In genomic region chr14:69037790-69038448, GRCh38 we compare ENCODE assay signal across 17 cellular contexts. TPM values are rescaled to one million over a fixed set of nuclear protein-coding genes. Genes with fewer than 3 reads are reported as not detected.
DNase-seq lines count a peak whose midpoint lies in the region; ATAC-seq, FAIRE-seq and TF ChIP-seq lines count a peak whose summit lies in the region.
"Had no signal": no experiment of that assay in that cellular context is flagged by ENCODE, and none has a peak within 500 bp of the region (broad histone marks: within the 10 kb centered on the region; RNA-seq: fewer than 3 reads in every experiment).

No MANE protein-coding gene starts in this region.

- no peaks in the 10 kb centered on the region for H3K79me2 ChIP-seq in HepG2 (ENCODE audit: insufficient read depth, low read length)

- no TSS peak for BruUV-seq in HepG2 (replicated peaks; lab: Mats Ljungman, UMichigan)

- no peak overlapping the region for H3K4me3 Mint-ChIP-seq in chondrocyte (ENCODE audit: unreplicated experiment)
- no peak overlapping the region for H3K4me3 Mint-ChIP-seq in activated T-cell treated with anti-CD3 and anti-CD28 coated beads, Interleukin-2, amount 50 U/mL, for 24 hours
- H3K4me3 Mint-ChIP-seq: activated naive CD4-positive, alpha-beta T cell treated with anti-CD3 and anti-CD28 coated beads, Interleukin-2, amount 10 ng/mL, durations not matched to agents 7 days and 5 days; CD4-positive, CD25-positive, alpha-beta regulatory T cell; IgD-negative memory B cell; type B pancreatic cell had no signal

- no peak for ATAC-seq in HepG2
- no peak for ATAC-seq in upper lobe of left lung (ENCODE audit: low FRiP score in 2 of 2)
- ATAC-seq: GM12878 had no signal

- 37% methylated on average over 7 of the region's 7 CpGs for WGBS in HepG2 (ENCODE audit: low lambda C conversion rate)
- 60 to 63% methylated on average over 5 to 7 of the region's 7 CpGs for WGBS in upper lobe of left lung, 2 donors

- H3K27me3 ChIP-seq in HepG2 (ENCODE audit: control insufficient read depth in 1 of 2, insufficient read depth in 2 of 2, low read length in 2 of 2), result peaks cover 0 to 24% of the 10 kb centered on the region in 2 experiments; a peak in 3 of 5 replicates
- H3K27me3 ChIP-seq in upper lobe of left lung, result no peaks in the 10 kb centered on the region

- no peaks in the 10 kb centered on the region for H4K20me1 ChIP-seq in HepG2 (ENCODE audit: insufficient read depth, low read length)

- H3K4me1 ChIP-seq in HepG2 (ENCODE audit: insufficient read depth, low read length) (peaks cover 20% of the 10 kb centered on the region; the same call in 1 of the 2 replicates), upper lobe of left lung (peaks cover 10 to 22% (median 15%) of the 10 kb centered on the region in 4 donors)

- H3K4me3 ChIP-seq in AG10803 (ENCODE audit: low read length), result no peak overlapping the region
- H3K4me3 ChIP-seq in HepG2 (replicated peaks in 1 of 3; ENCODE audit: insufficient read depth in 1 of 3, low read depth in 2 of 3, low read length in 3 of 3), result no peak overlapping the region
- no peak overlapping the region for H3K4me3 ChIP-seq in upper lobe of left lung
- H3K4me3 ChIP-seq: GM12878 had no signal

- H3K9ac ChIP-seq in HepG2 (ENCODE audit: insufficient read depth, low read depth, low read length), result no peak overlapping the region

- no peak overlapping the region for H3K4me2 ChIP-seq in HepG2 (ENCODE audit: low read depth, low read length)

- TF ChIP-seq EP300 in HepG2 (IDR thresholded peaks at IDR 0.05; ENCODE audit: low read depth in 2 of 2, low read length in 2 of 2), result no peak
- TF ChIP-seq EP300 in HepG2 (CRISPR knock-in tag; IDR thresholded peaks at IDR 0.05; ENCODE audit: borderline replicate concordance), result no peak
- TF ChIP-seq EP300 in upper lobe of left lung (IDR thresholded peaks at IDR 0.05), result no peak

- no peak for TF ChIP-seq POLR2A in HepG2 (IDR thresholded peaks at IDR 0.05; ENCODE audit: insufficient read depth in 1 of 2, low read depth in 2 of 2, low read length in 2 of 2)
- TF ChIP-seq POLR2A in upper lobe of left lung (IDR thresholded peaks at IDR 0.05), result no peak

- no peak overlapping the region for H2AFZ ChIP-seq in HepG2 (ENCODE audit: low read length)

- intact Hi-C loops in HepG2 (cut with micrococcal nuclease; ENCODE audit: unreplicated experiment), result no loop called here

- H3K9me3 Mint-ChIP-seq in chondrocyte (ENCODE audit: low read depth), result no peaks in the 10 kb centered on the region
- H3K9me3 Mint-ChIP-seq in activated T-cell treated with anti-CD3 and anti-CD28 coated beads, Interleukin-2, amount 50 U/mL, for 24 hours, result no peaks in the 10 kb centered on the region
- H3K9me3 Mint-ChIP-seq: activated naive CD4-positive, alpha-beta T cell treated with anti-CD3 and anti-CD28 coated beads, Interleukin-2, amount 10 ng/mL, durations not matched to agents 7 days and 5 days; type B pancreatic cell had no signal

- DNase-seq in AG10803 (ENCODE audit: low read depth) (peak; percentile 38), HTR-8/SVneo (ENCODE audit: insufficient read length, low spot score) (peak; percentile 73), chondrocyte (ENCODE audit: low spot score) (no peak), HepG2 (ENCODE audit: low spot score) (no peak), HuH-7 (ENCODE audit: low spot score) (no peak), upper lobe of left lung (no peak), NCI-H446 treated with DMSO at 0.1 percent for 48 hours (lab: John Stamatoyannopoulos, UW) (no peak)
- DNase-seq in activated T-cell treated with anti-CD3 and anti-CD28 coated beads, Interleukin-2, amount 50 U/mL, for 24 hours, result no peak
- DNase-seq: activated CD4-positive, alpha-beta T cell treated with anti-CD3 and anti-CD28 coated beads for 1 hour; activated naive CD4-positive, alpha-beta T cell treated with anti-CD3 and anti-CD28 coated beads, Interleukin-2, amount 10 ng/mL, durations not matched to agents 7 days and 5 days; CD4-positive, CD25-positive, alpha-beta regulatory T cell; effector memory CD4-positive, alpha-beta T cell; NCI-H2171 treated with DMSO at 0.1 percent for 48 hours had no signal

- CTCF ChIA-PET in HepG2 (lab: Yijun Ruan, JAX; ENCODE audit: low intra/inter-chr PET ratio, low total read pairs), result no interaction called here

- TF ChIP-seq CTCF in AG10803 (conservative IDR thresholded peaks at IDR 0.05; ENCODE audit: low read length) (no peak), chondrocyte (IDR thresholded peaks at IDR 0.05) (no peak), HepG2 (CRISPR knock-in tag; IDR thresholded peaks at IDR 0.05) (no peak), upper lobe of left lung (IDR thresholded peaks at IDR 0.05) (no peak)

- H3K9me3 ChIP-seq in HepG2 (ENCODE audit: low read length), result no peaks in the 10 kb centered on the region
- H3K9me3 ChIP-seq in upper lobe of left lung, result no peaks in the 10 kb centered on the region

- no peak for TF ChIP-seq RAD21 in HepG2 (CRISPR knock-in tag; IDR thresholded peaks at IDR 0.05)

- H3K4me1 Mint-ChIP-seq in chondrocyte (ENCODE audit: low read depth), result peaks cover 74% of the 10 kb centered on the region
- H3K4me1 Mint-ChIP-seq in activated T-cell treated with anti-CD3 and anti-CD28 coated beads, Interleukin-2, amount 50 U/mL, for 24 hours (ENCODE audit: low read depth), result peaks cover 5% of the 10 kb centered on the region
- H3K4me1 Mint-ChIP-seq: activated naive CD4-positive, alpha-beta T cell treated with anti-CD3 and anti-CD28 coated beads, Interleukin-2, amount 10 ng/mL, durations not matched to agents 7 days and 5 days had no signal

- no peaks in the 10 kb centered on the region for H3K36me3 Mint-ChIP-seq in chondrocyte (ENCODE audit: low read depth)
- H3K36me3 Mint-ChIP-seq in activated T-cell treated with anti-CD3 and anti-CD28 coated beads, Interleukin-2, amount 50 U/mL, for 24 hours (ENCODE audit: low read depth), result no peaks in the 10 kb centered on the region
- H3K36me3 Mint-ChIP-seq: activated naive CD4-positive, alpha-beta T cell treated with anti-CD3 and anti-CD28 coated beads, Interleukin-2, amount 10 ng/mL, durations not matched to agents 7 days and 5 days; CD4-positive, CD25-positive, alpha-beta regulatory T cell; IgD-negative memory B cell; type B pancreatic cell had no signal

- H3K27ac Mint-ChIP-seq in chondrocyte (ENCODE audit: unreplicated experiment), result peak overlapping the region; percentile 80
- no peak overlapping the region for H3K27ac Mint-ChIP-seq in activated T-cell treated with anti-CD3 and anti-CD28 coated beads, Interleukin-2, amount 50 U/mL, for 24 hours
- H3K27ac Mint-ChIP-seq: activated naive CD4-positive, alpha-beta T cell treated with anti-CD3 and anti-CD28 coated beads, Interleukin-2, amount 10 ng/mL, durations not matched to agents 7 days and 5 days; IgD-negative memory B cell; type B pancreatic cell had no signal

- H3K36me3 ChIP-seq in HepG2 (replicated peaks in 1 of 2; ENCODE audit: control insufficient read depth in 1 of 2, insufficient read depth in 2 of 2, low read length in 2 of 2) (no peaks in the 10 kb centered on the region), upper lobe of left lung (no peaks in the 10 kb centered on the region)

- FAIRE-seq in HTR-8/SVneo (lab: Jason Lieb, UNC) (peak; percentile 97), HepG2 (lab: Jason Lieb, UNC) (no peak)
- FAIRE-seq: GM12878, keratinocyte had no signal

- in situ Hi-C loops in HepG2 (cut with HindIII; ENCODE audit: extremely low pct_ligation_motif_present, low pct_unique_long_range_greater_than_20kb), result no loop called here

- POLR2A ChIA-PET in HepG2 (lab: Yijun Ruan, JAX), result no interaction called here

- no peaks in the 10 kb centered on the region for H3K27me3 Mint-ChIP-seq in chondrocyte (ENCODE audit: low read depth)
- H3K27me3 Mint-ChIP-seq in activated T-cell treated with anti-CD3 and anti-CD28 coated beads, Interleukin-2, amount 50 U/mL, for 24 hours, result peaks cover 46% of the 10 kb centered on the region

- no peak overlapping the region for H3K27ac ChIP-seq in HepG2 (ENCODE audit: extremely low read length, insufficient read depth, low read length)
- H3K27ac ChIP-seq in upper lobe of left lung, result peak overlapping the region in 2 of 4 donors; percentile 45 to 49

TF ChIP-seq in HepG2, 621 proteins besides CTCF, POLR2A, EP300 and RAD21 (continues in another document):
- TF ChIP-seq ZNF7 (CRISPR knock-in tag; IDR thresholded peaks at IDR 0.05), result peak; percentile 62; the same call in 1 of the 2 replicates
- no peak for TF ChIP-seq SP4 (CRISPR knock-in tag; IDR thresholded peaks at IDR 0.05)
- peak; percentile 82 for TF ChIP-seq FOSL2 (CRISPR knock-in tag; IDR thresholded peaks at IDR 0.05)
- no peak for TF ChIP-seq PHF20 (CRISPR knock-in tag; IDR thresholded peaks at IDR 0.05)
- no peak for TF ChIP-seq SRSF4 (IDR thresholded peaks at IDR 0.05; ENCODE audit: low read depth, low read length, poor library complexity, severe bottlenecking)

RNA-seq across cellular contexts. Expression of gene ACTN1, which starts 58.8 kb away (rescaled TPM):
- total RNA-seq in chondrocyte (808 to 1,105 TPM (median 1,102 TPM) in 3 replicates), HepG2 (2016; rRNA removed; fragmentation: Illumina TruSeq; extraction: Trizol) (58.6 and 62.4 TPM in 2 replicates), upper lobe of left lung (100 to 1,000 TPM; 117 to 195 (median 157) TPM)
- total RNA-seq in HepG2 (2016; cell fraction: cytosol; rRNA removed; fragmentation: Illumina TruSeq; extraction: Trizol; ENCODE audit: low read depth), result 9.6 and 10.7 TPM in 2 replicates
- total RNA-seq in HepG2 (2016; cell fraction: insoluble cytoplasmic fraction; rRNA removed; fragmentation: Illumina TruSeq; extraction: Trizol), result 55.0 and 63.6 TPM in 2 replicates
- total RNA-seq in HepG2 (2016; cell fraction: membrane; rRNA removed; fragmentation: Illumina TruSeq; extraction: Trizol), result 25.2 and 28.3 TPM in 2 replicates
- total RNA-seq in HepG2 (2016; cell fraction: nucleus; rRNA removed; fragmentation: Illumina TruSeq; extraction: Trizol), result 62.9 and 75.6 TPM in 2 replicates
- polyA plus RNA-seq in HepG2 (2011; rRNA removed), result 152 and 162 TPM in 2 replicates
- polyA plus RNA-seq in HepG2 (2011; cell fraction: cytosol; rRNA removed), result 97.7 and 136 TPM in 2 replicates
- 162 and 195 TPM in 2 replicates for polyA plus RNA-seq in HepG2 (2011; cell fraction: nucleus; rRNA removed)
- polyA plus RNA-seq in HepG2 (2012), result 109 and 118 TPM in 2 replicates
- 8.0 and 10.4 TPM in 2 replicates for polyA plus RNA-seq in HepG2 (2016; cell fraction: cytosol; fragmentation: Illumina TruSeq; extraction: Trizol; ENCODE audit: low read depth)
- polyA plus RNA-seq in HepG2 (2016; cell fraction: insoluble cytoplasmic fraction; fragmentation: Illumina TruSeq; extraction: Trizol; ENCODE audit: low read depth), result 67.9 and 88.1 TPM in 2 replicates
- polyA plus RNA-seq in HepG2 (2016; cell fraction: membrane; fragmentation: Illumina TruSeq; extraction: Trizol; ENCODE audit: low read depth), result 15.3 and 18.8 TPM in 2 replicates
- 91.6 and 93.8 TPM in 2 replicates for polyA plus RNA-seq in HepG2 (2016; cell fraction: nucleus; fragmentation: Illumina TruSeq; extraction: Trizol; ENCODE audit: insufficient read depth, low read depth)
- polyA minus RNA-seq in HepG2 (2011; rRNA and poly(A)+ RNA removed; ENCODE audit: low replicate concordance), result 144 and 214 TPM in 2 replicates
- 167 and 168 TPM in 2 replicates for polyA minus RNA-seq in HepG2 (2011; cell fraction: cytosol; rRNA and poly(A)+ RNA removed)
- polyA minus RNA-seq in HepG2 (2011; cell fraction: nucleus; rRNA and poly(A)+ RNA removed), result 119 and 126 TPM in 2 replicates

Comparison
In these comparisons a context has a peak if more than half of its experiments do, and no peak if none do; other contexts are left out.
1. DNase-seq: peak in AG10803 (single experiment) and HTR-8/SVneo (single experiment); none in chondrocyte (single experiment), HepG2 (single experiment), HuH-7 (single experiment), activated T-cell treated with anti-CD3 and anti-CD28 coated beads, Interleukin-2, amount 50 U/mL, for 24 hours (single experiment), upper lobe of left lung (0 of 2) and NCI-H446 treated with DMSO at 0.1 percent for 48 hours (single experiment).